11 cellular contexts compared by ENCODE assay signal in genomic region chr19:15108145-15108844, GRCh38.
A peak's percentile ranks its signal among the peaks of the same experiment; 100 is the strongest.
DNase-seq lines count a peak whose midpoint lies in the region; ATAC-seq and TF ChIP-seq lines count a peak whose summit lies in the region.
"Had no signal": no experiment of that assay in that cellular context is flagged by ENCODE, and none has a peak within 500 bp of the region (broad histone marks: within the 10 kb centered on the region; RNA-seq: fewer than 3 reads in every experiment).

No MANE protein-coding gene starts in this region.

- peak overlapping the region; percentile 45 for H3K4me3 ChIP-seq in epithelial cell of esophagus (ENCODE audit: low read length)
- H3K4me3 ChIP-seq in mucosa of stomach (ENCODE audit: low read length), result peak overlapping the region; percentile 14

- peaks cover 4% of the 10 kb centered on the region for H3K36me3 Mint-ChIP-seq in stimulated activated naive CD8-positive, alpha-beta T cell treated with anti-CD3 and anti-CD28 coated beads, Interleukin-15, Interleukin-2, amounts not matched to agents 100 ng/mL and 50 ng/mL, for 24 hours (ENCODE audit: low read depth)

- DNase-seq in stimulated activated naive CD8-positive, alpha-beta T cell treated with anti-CD3 and anti-CD28 coated beads, Interleukin-15, Interleukin-2, amounts not matched to agents 100 U/mL and 50 U/mL, for 24 hours, result no peak
- DNase-seq in epithelial cell of esophagus (ENCODE audit: low read depth) (no peak), glomerular visceral epithelial cell (ENCODE audit: extremely low spot score) (no peak), NCI-H1930 (lab: John Stamatoyannopoulos, UW) (no peak), foreskin melanocyte (no peak), ACHN (no peak)
- DNase-seq: activated CD8-positive, alpha-beta memory T cell treated with anti-CD3 and anti-CD28 coated beads, Interleukin-2, amount 50 U/mL, for 4 hours; CD4-positive, alpha-beta memory T cell had no signal

- H3K27me3 Mint-ChIP-seq in stimulated activated naive CD8-positive, alpha-beta T cell treated with anti-CD3 and anti-CD28 coated beads, Interleukin-15, Interleukin-2, amounts not matched to agents 100 ng/mL and 50 ng/mL, for 24 hours, result peaks cover 25% of the 10 kb centered on the region

- H3K4me3 Mint-ChIP-seq in stimulated activated naive CD8-positive, alpha-beta T cell treated with anti-CD3 and anti-CD28 coated beads, Interleukin-15, Interleukin-2, amounts not matched to agents 100 ng/mL and 50 ng/mL, for 24 hours, result peak overlapping the region; percentile 54

- peaks cover 16% of the 10 kb centered on the region for H3K4me1 Mint-ChIP-seq in stimulated activated naive CD8-positive, alpha-beta T cell treated with anti-CD3 and anti-CD28 coated beads, Interleukin-15, Interleukin-2, amounts not matched to agents 100 ng/mL and 50 ng/mL, for 24 hours (ENCODE audit: low read depth)

- peak overlapping the region; percentile 22 for H3K27ac Mint-ChIP-seq in stimulated activated naive CD8-positive, alpha-beta T cell treated with anti-CD3 and anti-CD28 coated beads, Interleukin-15, Interleukin-2, amounts not matched to agents 100 ng/mL and 50 ng/mL, for 24 hours
- H3K27ac Mint-ChIP-seq: CD4-positive, alpha-beta memory T cell had no signal

- in situ Hi-C loops in ACHN (cut with HindIII; ENCODE audit: low pct_ligation_motif_present, low pct_unique_long_range_greater_than_20kb, low sequenced_read_pairs), result no loop called here

- H3K9me3 Mint-ChIP-seq in stimulated activated naive CD8-positive, alpha-beta T cell treated with anti-CD3 and anti-CD28 coated beads, Interleukin-15, Interleukin-2, amounts not matched to agents 100 ng/mL and 50 ng/mL, for 24 hours, result peaks cover 10% of the 10 kb centered on the region

- peaks cover 24% of the 10 kb centered on the region for H3K27me3 ChIP-seq in mucosa of stomach (ENCODE audit: control insufficient read depth, insufficient read depth, low read length)

- no peak for ATAC-seq in stimulated activated naive CD8-positive, alpha-beta T cell treated with anti-CD3 and anti-CD28 coated beads, Interleukin-15, Interleukin-2, amounts not matched to agents 100 U/mL and 50 U/mL, for 24 hours

- peak overlapping the region; percentile 9 for H3K9ac ChIP-seq in mucosa of stomach (ENCODE audit: low read length)

- H3K36me3 ChIP-seq in mucosa of stomach (ENCODE audit: control insufficient read depth, insufficient read depth, low read length), result no peaks in the 10 kb centered on the region
- H3K36me3 ChIP-seq: neutrophil had no signal

- TF ChIP-seq CTCF in epithelial cell of esophagus (IDR thresholded peaks at IDR 0.05; ENCODE audit: insufficient read depth, low read depth, low read length, missing control alignments), result no peak

- H3K4me1 ChIP-seq in mucosa of stomach (ENCODE audit: control insufficient read depth, insufficient read depth, low read length), result no peaks in the 10 kb centered on the region

- no peaks in the 10 kb centered on the region for H3K9me3 ChIP-seq in mucosa of stomach (ENCODE audit: control insufficient read depth, low read length)
- H3K9me3 ChIP-seq: neutrophil had no signal
